In genomic region chr6:108914235-108915022, GRCh38 we compare ENCODE assay signal across 8 cellular contexts.
DNase-seq lines count a peak whose midpoint lies in the region; ATAC-seq and TF ChIP-seq lines count a peak whose summit lies in the region.

No MANE protein-coding gene starts in this region.

- no peak overlapping the region for H3K27ac Mint-ChIP-seq in Calu3 (ENCODE audit: unreplicated experiment)

- no peak overlapping the region for H3K4me3 Mint-ChIP-seq in Calu3 (ENCODE audit: low read depth, unreplicated experiment)

- intact Hi-C loops in Calu3 (cut with micrococcal nuclease; ENCODE audit: unreplicated experiment) (no loop called here), left ventricle myocardium superior (cut with micrococcal nuclease) (no loop called here)

- peak; percentile 54 for TF ChIP-seq CTCF in Calu3 (IDR thresholded peaks at IDR 0.05; ENCODE audit: unreplicated experiment)

- no peaks in the 10 kb centered on the region for H3K4me1 Mint-ChIP-seq in Calu3 (ENCODE audit: low read depth, unreplicated experiment)

- DNase-seq in Calu3 = peak; percentile 64
- DNase-seq in KBM-7 = peak; percentile 69
- DNase-seq in activated T-cell treated with anti-CD3 and anti-CD28 coated beads, Interleukin-2, amount 50 U/mL, for 1 hour = peak; percentile 29
- DNase-seq in left ventricle myocardium superior = no peak
- DNase-seq in stimulated activated naive CD8-positive, alpha-beta T cell treated with anti-CD3 and anti-CD28 coated beads, Interleukin-15, Interleukin-2, amounts not matched to agents 100 U/mL and 50 U/mL, for 24 hours = peak; percentile 66
- no peak for DNase-seq in putamen (ENCODE audit: low spot score)
- DNase-seq in COR-L47 (lab: John Stamatoyannopoulos, UW) = no peak

- BruUV-seq in Calu3 (replicated peaks; lab: Mats Ljungman, UMichigan) = no TSS peak

- in situ Hi-C loops in KBM-7 (cut with MboI; ENCODE audit: low pct_unique_long_range_greater_than_20kb, low sequenced_read_pairs) = no loop called here

- H3K36me3 Mint-ChIP-seq in Calu3 (ENCODE audit: insufficient read depth, unreplicated experiment) = no peaks in the 10 kb centered on the region

- CTCF ChIA-PET in Calu3 (lab: Charles Lee) = interaction anchor here (1.4 kb wide), 1 partner anchor 9 kb away, joined by 3 read pairs; no protein-coding TSS in a partner anchor

- ATAC-seq in left ventricle myocardium superior (peak; percentile 77), HG03097 (IDR thresholded peaks at IDR 0.05; ENCODE audit: low FRiP score, unreplicated experiment) (no peak)
- ATAC-seq in stimulated activated naive CD8-positive, alpha-beta T cell treated with anti-CD3 and anti-CD28 coated beads, Interleukin-15, Interleukin-2, amounts not matched to agents 100 U/mL and 50 U/mL, for 24 hours = no peak

- H3K9me3 Mint-ChIP-seq in Calu3 (ENCODE audit: low read depth, unreplicated experiment) = no peaks in the 10 kb centered on the region

- no peaks in the 10 kb centered on the region for H3K27me3 Mint-ChIP-seq in Calu3 (ENCODE audit: unreplicated experiment)

Comparison
In these comparisons a context has a peak if more than half of its experiments do, and no peak if none do; other contexts are left out.
1. DNase-seq: peak in Calu3 (single experiment), KBM-7 (single experiment), activated T-cell treated with anti-CD3 and anti-CD28 coated beads, Interleukin-2, amount 50 U/mL, for 1 hour (single experiment) and stimulated activated naive CD8-positive, alpha-beta T cell treated with anti-CD3 and anti-CD28 coated beads, Interleukin-15, Interleukin-2, amounts not matched to agents 100 U/mL and 50 U/mL, for 24 hours (single experiment); none in left ventricle myocardium superior (single experiment), putamen (single experiment) and COR-L47 (single experiment).